In the genomic region with DNA sequence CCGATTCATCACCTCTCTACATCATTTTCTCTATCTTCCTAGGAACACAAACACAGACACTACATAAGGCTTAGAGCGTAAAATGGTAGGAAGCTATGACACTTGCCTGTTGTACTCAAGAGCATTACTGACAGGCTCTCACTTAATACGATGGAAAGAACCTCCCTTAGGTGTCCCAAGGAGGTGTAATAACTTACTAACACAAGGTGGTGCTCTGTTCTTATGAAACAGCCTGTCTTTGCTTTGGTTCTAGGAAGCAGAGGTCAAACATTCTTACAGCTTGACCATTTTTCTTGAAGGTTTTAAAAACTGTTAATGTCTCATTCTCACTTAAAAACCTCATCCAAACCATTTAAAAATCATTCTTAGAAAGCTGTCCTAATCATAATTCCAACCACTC, we compare ENCODE assay signal across 9 cellular contexts.
DNase-seq lines count a peak whose midpoint lies in the region; ATAC-seq, FAIRE-seq and TF ChIP-seq lines count a peak whose summit lies in the region.
"Had no signal": no experiment of that assay in that cellular context is flagged by ENCODE, and none has a peak within 500 bp of the region (broad histone marks: within the 10 kb centered on the region; RNA-seq: fewer than 3 reads in every experiment).

No MANE protein-coding gene starts in this region.

- TF ChIP-seq CTCF in ascending aorta (IDR thresholded peaks at IDR 0.05): peak; percentile 28 to 59 (median 39)
- TF ChIP-seq CTCF in kidney (IDR thresholded peaks at IDR 0.05; ENCODE audit: borderline replicate concordance, extremely low read depth, insufficient read depth): peak; percentile 47
- TF ChIP-seq CTCF in thyroid gland (IDR thresholded peaks at IDR 0.05): no peak

- H3K27ac ChIP-seq in ascending aorta (no peak overlapping the region), kidney (ENCODE audit: low read depth in 2 of 2, low read length in 2 of 2) (no peak overlapping the region), thyroid gland (no peak overlapping the region)
- H3K27ac ChIP-seq: upper lobe of left lung had no signal

- WGBS in thyroid gland, 2 donors: 48 to 61% methylated on average over 3 of the region's 3 CpGs

- intact Hi-C loops in ascending aorta (cut with DNase I): loop anchor here (1.0 to 5.0 kb wide), 2 partner anchors 339 to 568 kb away; no protein-coding TSS in a partner anchor
- intact Hi-C loops in kidney (cut with DNase I): no loop called here
- intact Hi-C loops in thyroid gland (cut with DNase I): no loop called here

- H3K9ac ChIP-seq in kidney (ENCODE audit: low read length in 2 of 2): no peak overlapping the region

- ATAC-seq in HG02588 (IDR thresholded peaks at IDR 0.05; ENCODE audit: unreplicated experiment): peak; percentile 87

- H3K27me3 ChIP-seq in ascending aorta (no peaks in the 10 kb centered on the region), thyroid gland (no peaks in the 10 kb centered on the region)
- H3K27me3 ChIP-seq: upper lobe of left lung had no signal

- FAIRE-seq in kidney (lab: Jason Lieb, UNC): peak; percentile 71

- H3K4me1 ChIP-seq in ascending aorta: no peaks in the 10 kb centered on the region
- H3K4me1 ChIP-seq in kidney (ENCODE audit: control insufficient read depth in 1 of 2, insufficient read depth in 1 of 2, low read depth in 1 of 2, low read length in 2 of 2): no peaks in the 10 kb centered on the region
- no peaks in the 10 kb centered on the region for H3K4me1 ChIP-seq in thyroid gland
- H3K4me1 ChIP-seq: upper lobe of left lung had no signal

- DNase-seq in NOMO-1 (lab: John Stamatoyannopoulos, UW; ENCODE audit: unreplicated experiment in 2 of 2) (peak; percentile 6 to 41), NOMO-1 treated with dmso at 0.1 percent for 144 hours (lab: John Stamatoyannopoulos, UW; ENCODE audit: unreplicated experiment) (no peak), NAMALWA (ENCODE audit: low spot score) (peak; percentile 63), ascending aorta (ENCODE audit: low spot score in 2 of 2) (no peak), kidney (no peak), thyroid gland (no peak), T1000 (lab: John Stamatoyannopoulos, UW) (no peak)
- DNase-seq: upper lobe of left lung had no signal

- H3K9me3 ChIP-seq in ascending aorta (no peaks in the 10 kb centered on the region), kidney (ENCODE audit: control insufficient read depth in 1 of 2, low read length in 2 of 2) (no peaks in the 10 kb centered on the region), thyroid gland (no peaks in the 10 kb centered on the region)
- H3K9me3 ChIP-seq: upper lobe of left lung had no signal

- H3K36me3 ChIP-seq in ascending aorta (no peaks in the 10 kb centered on the region), kidney (ENCODE audit: control insufficient read depth in 1 of 2, insufficient read depth in 2 of 2, low read length in 2 of 2) (no peaks in the 10 kb centered on the region), thyroid gland (no peaks in the 10 kb centered on the region)
- H3K36me3 ChIP-seq: upper lobe of left lung had no signal

- TF ChIP-seq POLR2A in thyroid gland (IDR thresholded peaks at IDR 0.05): no peak

- H3K4me3 ChIP-seq in ascending aorta (no peak overlapping the region), kidney (ENCODE audit: low read length in 2 of 2) (no peak overlapping the region), thyroid gland (replicated peaks in 1 of 3) (no peak overlapping the region)
- H3K4me3 ChIP-seq: upper lobe of left lung had no signal

Comparison
In these comparisons a context has a peak if more than half of its experiments do, and no peak if none do; other contexts are left out.
1. DNase-seq: peak in NOMO-1 (2 of 2) and NAMALWA (single experiment); none in NOMO-1 treated with dmso at 0.1 percent for 144 hours (single experiment), ascending aorta (0 of 2), kidney (single experiment), thyroid gland (0 of 2) and T1000 (single experiment).
2. CTCF ChIP-seq: peak in ascending aorta (3 of 3) and kidney (single experiment); none in thyroid gland (0 of 6).